10 cellular contexts compared by ENCODE assay signal in the genomic region with DNA sequence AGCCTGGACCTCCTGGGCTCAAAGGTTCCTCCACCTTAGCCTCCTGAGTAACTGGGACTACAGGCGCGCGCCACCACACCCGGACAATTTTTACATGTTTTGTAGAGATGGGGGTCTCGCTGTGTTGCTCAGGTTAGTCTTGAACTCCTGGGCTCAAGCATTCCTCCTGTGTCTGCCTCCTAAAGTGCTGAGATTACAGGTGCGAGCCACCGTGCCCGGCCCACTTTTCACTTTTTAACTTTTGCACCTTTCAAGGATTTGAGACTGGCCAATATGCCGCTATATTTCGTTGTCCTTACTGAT. TPM values are rescaled to one million over a fixed set of nuclear protein-coding genes. Genes with fewer than 3 reads are reported as not detected.
DNase-seq lines count a peak whose midpoint lies in the region; ATAC-seq and TF ChIP-seq lines count a peak whose summit lies in the region.
"Had no signal": no experiment of that assay in that cellular context is flagged by ENCODE, and none has a peak within 500 bp of the region (broad histone marks: within the 10 kb centered on the region; RNA-seq: fewer than 3 reads in every experiment).

No MANE protein-coding gene starts in this region.

- H3K27ac Mint-ChIP-seq in activated T-cell treated with anti-CD3 and anti-CD28 coated beads, Interleukin-2, amount 50 U/mL, for 24 hours: no peak overlapping the region

- no peak for TF ChIP-seq POLR2A in testis (IDR thresholded peaks at IDR 0.05)

- no peak for ATAC-seq in left lung

- H3K27ac ChIP-seq in ascending aorta (peak overlapping the region; percentile 97 to 98), left lung (no peak overlapping the region), testis (peak overlapping the region in 1 of 2 donors; percentile 91)

- H3K36me3 Mint-ChIP-seq in activated T-cell treated with anti-CD3 and anti-CD28 coated beads, Interleukin-2, amount 50 U/mL, for 24 hours (ENCODE audit: low read depth): no peaks in the 10 kb centered on the region

- H3K4me3 ChIP-seq in ascending aorta (peak overlapping the region; percentile 85 to 90), left lung (peak overlapping the region; percentile 61 to 64), testis (peak overlapping the region; percentile 63 to 72)

- H3K4me3 Mint-ChIP-seq in activated T-cell treated with anti-CD3 and anti-CD28 coated beads, Interleukin-2, amount 50 U/mL, for 24 hours: peak overlapping the region; percentile 71

- intact Hi-C loops in ascending aorta (cut with DNase I) (loop anchor here (2.0 kb wide), 3 partner anchors 35 to 101 kb away; no protein-coding TSS in a partner anchor), left lung (cut with DNase I) (loop anchor here in 1 of 2 donors (5.0 kb wide), 1 partner anchor 101 kb away; no protein-coding TSS in a partner anchor), testis (cut with DNase I; ENCODE audit: low total_unique reads) (no loop called here)

- H3K9me3 Mint-ChIP-seq in activated T-cell treated with anti-CD3 and anti-CD28 coated beads, Interleukin-2, amount 50 U/mL, for 24 hours: no peaks in the 10 kb centered on the region

- H3K4me1 Mint-ChIP-seq in activated T-cell treated with anti-CD3 and anti-CD28 coated beads, Interleukin-2, amount 50 U/mL, for 24 hours (ENCODE audit: low read depth): peaks cover 8% of the 10 kb centered on the region

- no peaks in the 10 kb centered on the region for H3K27me3 ChIP-seq in ascending aorta
- H3K27me3 ChIP-seq in left lung: peaks cover 0 to 43% of the 10 kb centered on the region in 2 donors
- no peaks in the 10 kb centered on the region for H3K27me3 ChIP-seq in testis

- no peaks in the 10 kb centered on the region for H3K9me3 ChIP-seq in ascending aorta
- no peaks in the 10 kb centered on the region for H3K9me3 ChIP-seq in left lung
- no peaks in the 10 kb centered on the region for H3K9me3 ChIP-seq in testis

- no peak for DNase-seq in activated T-cell treated with anti-CD3 and anti-CD28 coated beads, Interleukin-2, amount 50 U/mL, for 24 hours
- DNase-seq in activated T-cell treated with anti-CD3 and anti-CD28 coated beads for 4 hours (no peak), ascending aorta (ENCODE audit: low spot score in 2 of 2) (no peak), left lung (no peak), testis (no peak), anterior cingulate cortex (lab: John Stamatoyannopoulos, UW) (no peak), NCI-H1417 treated with DMSO at 0.1 percent for 48 hours (lab: John Stamatoyannopoulos, UW) (no peak), CD1c-positive myeloid dendritic cell (ENCODE audit: extremely low spot score) (no peak)

- 57 to 77% methylated on average over 10 of the region's 10 CpGs for WGBS in testis, 2 donors

- peaks cover 14 to 22% of the 10 kb centered on the region in 2 donors for H3K4me1 ChIP-seq in ascending aorta
- peaks cover 0 to 17% of the 10 kb centered on the region in 2 donors for H3K4me1 ChIP-seq in left lung
- H3K4me1 ChIP-seq in testis: no peaks in the 10 kb centered on the region

- peaks cover 53% of the 10 kb centered on the region for H3K27me3 Mint-ChIP-seq in activated T-cell treated with anti-CD3 and anti-CD28 coated beads, Interleukin-2, amount 50 U/mL, for 24 hours

- H3K36me3 ChIP-seq in ascending aorta: no peaks in the 10 kb centered on the region
- H3K36me3 ChIP-seq in left lung: no peaks in the 10 kb centered on the region
- no peaks in the 10 kb centered on the region for H3K36me3 ChIP-seq in testis (ENCODE audit: low read depth, missing control alignments)

- TF ChIP-seq CTCF in ascending aorta (IDR thresholded peaks at IDR 0.05) (no peak), left lung (IDR thresholded peaks at IDR 0.05) (no peak), testis (IDR thresholded peaks at IDR 0.05) (no peak)

RNA-seq across cellular contexts. Expression of a gene that starts 0.8 kb away (rescaled TPM):
- total RNA-seq in ascending aorta (595 TPM), left lung (100 to 1,000 TPM in 1 of 2 donors, 10 to 100 TPM in 1; 94.0 to 142 TPM), testis (100 to 1,000 TPM in 1 of 2 donors, 10 to 100 TPM in 1; 76.9 to 101 TPM)
- polyA plus RNA-seq in testis (ENCODE audit: insufficient read depth, low read depth, low replicate concordance): 46.0 TPM

RNA-seq across cellular contexts. Expression of a gene that starts 46.6 kb away (rescaled TPM):
- not detected for total RNA-seq in ascending aorta
- under 1 TPM in 1 of 2 donors, not detected in 1; 0.50 TPM for total RNA-seq in left lung
- under 1 TPM; 0.19 to 0.24 TPM for total RNA-seq in testis
- polyA plus RNA-seq in testis (ENCODE audit: insufficient read depth, low read depth, low replicate concordance): 0.34 TPM
- total RNA-seq: RPMI7951 had no signal
- polyA plus RNA-seq: K562 had no signal

Comparison
In these comparisons a context has a peak if more than half of its experiments do, and no peak if none do; other contexts are left out.
1. H3K27ac ChIP-seq: peak in ascending aorta (2 of 2); none in left lung (0 of 2).
2. Peak in every context shown above with its lines, with median percentiles within 50 percentile points of each other: H3K4me3 ChIP-seq.